ENCODE assay signal across 34 cellular contexts in the genomic region with DNA sequence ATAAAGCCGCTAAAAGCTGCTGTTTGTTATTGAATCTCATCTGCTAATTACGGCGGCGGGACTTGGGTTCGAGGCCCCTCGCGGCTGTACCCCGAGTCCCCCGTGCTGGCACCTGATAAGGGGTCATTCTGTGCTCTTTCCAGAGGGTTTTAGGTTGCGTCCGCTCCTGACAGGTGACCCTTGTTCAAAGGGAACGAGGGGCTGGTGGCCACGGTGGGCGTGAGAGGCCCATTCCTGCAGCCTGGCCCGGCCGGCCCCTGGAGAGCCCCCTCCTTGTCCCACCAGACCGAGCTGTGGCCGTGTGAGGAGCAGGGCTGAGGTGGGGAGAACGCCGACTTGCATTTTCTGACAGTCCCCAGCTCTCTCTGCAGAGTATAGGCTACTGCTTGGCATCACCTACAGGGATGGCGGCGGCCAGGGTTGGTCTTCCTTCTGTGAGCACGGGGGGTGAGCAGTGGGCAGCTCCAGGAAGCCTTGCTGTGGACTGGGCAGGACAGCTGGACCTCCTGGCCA. TPM values are rescaled to one million over a fixed set of nuclear protein-coding genes. Genes with fewer than 3 reads are reported as not detected.
"Had no signal": no experiment of that assay in that cellular context is flagged by ENCODE, and none has a peak within 500 bp of the region (broad histone marks: within the 10 kb centered on the region; RNA-seq: fewer than 3 reads in every experiment).

No MANE protein-coding gene starts in this region.

- H3K9me3 ChIP-seq: adrenal gland had no signal

- H3K36me3 ChIP-seq: adrenal gland, cardiac muscle cell had no signal

- H3K27me3 ChIP-seq: adrenal gland, cardiac muscle cell had no signal

- DNase-seq: activated CD4-positive, alpha-beta memory T cell treated with anti-CD3 and anti-CD28 coated beads, Interleukin-2, amount 10 ng/mL, durations not matched to agents 7 days and 5 days; activated CD4-positive, alpha-beta T cell treated with anti-CD3 and anti-CD28 coated beads for 1 hour; activated CD4-positive, alpha-beta T cell treated with anti-CD3 and anti-CD28 coated beads for 36 hours; activated CD4-positive, alpha-beta T cell treated with anti-CD3 and anti-CD28 coated beads for 48 hours; activated CD4-positive, alpha-beta T cell treated with anti-CD3 and anti-CD28 coated beads, Interleukin-2, amount 10 ng/mL, durations not matched to agents 7 days and 5 days; activated CD4-positive, alpha-beta T cell treated with anti-CD3 and anti-CD28 coated beads, Interleukin-2, amount 50 U/mL, for 48 hours; activated CD4-positive, CD25-positive, alpha-beta regulatory T cell; activated CD8-positive, alpha-beta memory T cell treated with anti-CD3 and anti-CD28 coated beads for 24 hours; activated CD8-positive, alpha-beta memory T cell treated with anti-CD3 and anti-CD28 coated beads, Interleukin-2, amount 10 ng/mL, durations not matched to agents 7 days and 5 days; activated CD8-positive, alpha-beta memory T cell treated with anti-CD3 and anti-CD28 coated beads, Interleukin-2, amount 50 U/mL, for 48 hours; activated CD8-positive, alpha-beta T cell treated with anti-CD3 and anti-CD28 coated beads, Interleukin-2, amount 10 ng/mL, durations not matched to agents 7 days and 5 days; activated effector memory CD4-positive, alpha-beta T cell treated with anti-CD3 and anti-CD28 coated beads, Interleukin-2, amount 50 U/mL, for 16 hours; activated gamma-delta T cell treated with Interleukin-2 at 50 U/mL for 16 hours; activated naive CD4-positive, alpha-beta T cell; activated naive CD4-positive, alpha-beta T cell treated with anti-CD3 and anti-CD28 coated beads for 36 hours; activated naive CD4-positive, alpha-beta T cell treated with anti-CD3 and anti-CD28 coated beads, Interleukin-2, amount 50 U/mL, for 16 hours; activated naive CD8-positive, alpha-beta T cell treated with anti-CD3 and anti-CD28 coated beads for 36 hours; activated T-cell treated with anti-CD3 and anti-CD28 coated beads, Interleukin-2, amount 50 U/mL, for 24 hours; activated T-cell treated with anti-CD3 and anti-CD28 coated beads, Interleukin-2, amount 50 U/mL, for 72 hours; adrenal gland; amniotic stem cell; aorta; central memory CD4-positive, alpha-beta T cell; SW 1271; T-helper 1 cell; T-helper 2 cell; T-helper 9 cell had no signal

- H3K4me1 ChIP-seq: adrenal gland had no signal

- H3K27ac ChIP-seq: adrenal gland, cardiac muscle cell, VCaP had no signal

- H3K4me3 ChIP-seq: adrenal gland, cardiac muscle cell had no signal

RNA-seq across cellular contexts. Expression of a gene that starts 12.2 kb away (rescaled TPM):
- total RNA-seq: activated CD8-positive, alpha-beta memory T cell treated with anti-CD3 and anti-CD28 coated beads, Interleukin-2, amount 10 ng/mL, durations not matched to agents 7 days and 5 days; activated T-helper 1 cell treated with anti-CD3 and anti-CD28 coated beads, Interleukin-12 subunit alpha, Interleukin-12 subunit beta, Interleukin-2, Interleukin-4 antibody, amounts not matched to agents 30 ng/mL and 10 ng/mL and 1 ng/mL, durations not matched to agents 14 hours and 24 hours and 36 hours; activated T-helper 17 cell treated with anti-CD3 and anti-CD28 coated beads, Interleukin-2, amount 50 U/mL, for 72 hours had no signal

RNA-seq across cellular contexts. Expression of a gene that starts 60.0 kb away (rescaled TPM):
- total RNA-seq: activated CD4-positive, alpha-beta memory T cell treated with anti-CD3 and anti-CD28 coated beads, Interleukin-2, amount 10 ng/mL, durations not matched to agents 7 days and 5 days; activated CD4-positive, alpha-beta T cell treated with anti-CD3 and anti-CD28 coated beads for 36 hours; activated CD4-positive, alpha-beta T cell treated with anti-CD3 and anti-CD28 coated beads, Interleukin-2, amount 10 ng/mL, durations not matched to agents 7 days and 5 days; activated CD8-positive, alpha-beta memory T cell treated with anti-CD3 and anti-CD28 coated beads, Interleukin-2, amount 10 ng/mL, durations not matched to agents 7 days and 5 days; activated CD8-positive, alpha-beta T cell treated with anti-CD3 and anti-CD28 coated beads, Interleukin-2, amount 10 ng/mL, durations not matched to agents 7 days and 5 days; activated naive CD4-positive, alpha-beta T cell treated with anti-CD3 and anti-CD28 coated beads for 36 hours; activated naive CD4-positive, alpha-beta T cell treated with anti-CD3 and anti-CD28 coated beads, Interleukin-2, amount 50 U/mL, for 72 hours; activated naive CD8-positive, alpha-beta T cell treated with anti-CD3 and anti-CD28 coated beads for 36 hours; activated T-cell treated with anti-CD3 and anti-CD28 coated beads, Interleukin-2, amount 50 U/mL, for 72 hours; activated T-helper 1 cell treated with anti-CD3 and anti-CD28 coated beads, Interleukin-12 subunit alpha, Interleukin-12 subunit beta, Interleukin-2, Interleukin-4 antibody, amounts not matched to agents 30 ng/mL and 10 ng/mL and 1 ng/mL, durations not matched to agents 14 hours and 24 hours and 36 hours; activated T-helper 17 cell treated with anti-CD3 and anti-CD28 coated beads, Interleukin-2, amount 50 U/mL, for 72 hours; adrenal gland; aorta; bronchial epithelial cell; cardiac muscle cell; WTC11 had no signal
- polyA plus RNA-seq: adrenal gland, aorta, cardiac muscle cell had no signal
